Comparison of ENCODE assay signal across 21 cellular contexts in genomic region chr10:98673156-98673765, GRCh38.
A peak's percentile ranks its signal among the peaks of the same experiment; 100 is the strongest.
DNase-seq lines count a peak whose midpoint lies in the region; ATAC-seq and TF ChIP-seq lines count a peak whose summit lies in the region.
"Had no signal": no experiment of that assay in that cellular context is flagged by ENCODE, and none has a peak within 500 bp of the region (broad histone marks: within the 10 kb centered on the region; RNA-seq: fewer than 3 reads in every experiment).

No MANE protein-coding gene starts in this region.

- H2AFZ ChIP-seq in GM23338: no peak overlapping the region
- H2AFZ ChIP-seq: GM23248 had no signal

- ATAC-seq in foreskin keratinocyte: no peak
- no peak for ATAC-seq in stimulated activated memory B cell treated with anti-CD40 and anti-IgM and Interleukin-4, amounts not matched to agents 10 μg/mL and 1 μg/mL and 100 μg/mL, for 72 hours
- no peak for ATAC-seq in GM23338
- ATAC-seq: esophagus mucosa, K562, T-helper 17 cell had no signal

- no peaks in the 10 kb centered on the region for H3K27me3 Mint-ChIP-seq in stimulated activated memory B cell treated with anti-CD40 and anti-IgM and Interleukin-4, amounts not matched to agents 10 μg/mL and 1 μg/mL and 100 μg/mL, for 72 hours
- peaks cover 1% of the 10 kb centered on the region for H3K27me3 Mint-ChIP-seq in GM23338 (ENCODE audit: insufficient read depth, low read depth, poor library complexity)

- H3K79me2 ChIP-seq in GM23338 (replicated peaks; ENCODE audit: insufficient read depth): no peaks in the 10 kb centered on the region

- H3K27ac Mint-ChIP-seq in stimulated activated memory B cell treated with anti-CD40 and anti-IgM and Interleukin-4, amounts not matched to agents 10 μg/mL and 1 μg/mL and 100 μg/mL, for 72 hours: no peak overlapping the region
- no peak overlapping the region for H3K27ac Mint-ChIP-seq in GM23338
- H3K27ac Mint-ChIP-seq: CD4-positive, CD25-positive, alpha-beta regulatory T cell; T-helper 17 cell had no signal

- H3K4me3 ChIP-seq in fibroblast of mammary gland (ENCODE audit: control insufficient read depth, low read depth, low read length) (no peak overlapping the region), GM23338 (no peak overlapping the region)
- H3K4me3 ChIP-seq: GM23248, K562, suprapubic skin had no signal

- H3K36me3 Mint-ChIP-seq in stimulated activated memory B cell treated with anti-CD40 and anti-IgM and Interleukin-4, amounts not matched to agents 10 μg/mL and 1 μg/mL and 100 μg/mL, for 72 hours: no peaks in the 10 kb centered on the region
- peaks cover 14% of the 10 kb centered on the region; the same call in 2 of the 3 replicates for H3K36me3 Mint-ChIP-seq in GM23338 (ENCODE audit: low read depth)
- H3K36me3 Mint-ChIP-seq: CD4-positive, CD25-positive, alpha-beta regulatory T cell had no signal

- H3K27ac ChIP-seq in foreskin keratinocyte: no peak overlapping the region
- no peak overlapping the region for H3K27ac ChIP-seq in GM23338 (ENCODE audit: low read depth)
- H3K27ac ChIP-seq: GM23248, suprapubic skin, VCaP had no signal

- no peaks in the 10 kb centered on the region for H4K20me1 ChIP-seq in GM23338 (replicated peaks; ENCODE audit: insufficient read depth)

- no peaks in the 10 kb centered on the region for H3K4me1 Mint-ChIP-seq in stimulated activated memory B cell treated with anti-CD40 and anti-IgM and Interleukin-4, amounts not matched to agents 10 μg/mL and 1 μg/mL and 100 μg/mL, for 72 hours
- H3K4me1 Mint-ChIP-seq in GM23338: peaks cover 20% of the 10 kb centered on the region
- H3K4me1 Mint-ChIP-seq: CD4-positive, CD25-positive, alpha-beta regulatory T cell had no signal

- H3K36me3 ChIP-seq in GM23338 (ENCODE audit: insufficient read depth): no peaks in the 10 kb centered on the region
- H3K36me3 ChIP-seq: suprapubic skin had no signal

- H3K27me3 ChIP-seq in foreskin keratinocyte (no peaks in the 10 kb centered on the region), GM23338 (ENCODE audit: insufficient read depth) (no peaks in the 10 kb centered on the region)
- H3K27me3 ChIP-seq: suprapubic skin had no signal

- no peak overlapping the region for H3K4me2 ChIP-seq in GM23338

- H3K4me3 Mint-ChIP-seq in stimulated activated memory B cell treated with anti-CD40 and anti-IgM and Interleukin-4, amounts not matched to agents 10 μg/mL and 1 μg/mL and 100 μg/mL, for 72 hours: no peak overlapping the region
- H3K4me3 Mint-ChIP-seq in GM23338: no peak overlapping the region
- H3K4me3 Mint-ChIP-seq: CD4-positive, CD25-positive, alpha-beta regulatory T cell; T-helper 17 cell had no signal

- H3K9me2 ChIP-seq in GM23338 (ENCODE audit: insufficient read depth): no peaks in the 10 kb centered on the region

- no peaks in the 10 kb centered on the region for H3F3A ChIP-seq in GM23338 (replicated peaks; ENCODE audit: low read depth)

- H3K4me1 ChIP-seq in foreskin keratinocyte: no peaks in the 10 kb centered on the region
- peaks cover 28% of the 10 kb centered on the region for H3K4me1 ChIP-seq in GM23338 (ENCODE audit: insufficient read depth)
- H3K4me1 ChIP-seq: suprapubic skin had no signal

- H3K9me3 Mint-ChIP-seq in stimulated activated memory B cell treated with anti-CD40 and anti-IgM and Interleukin-4, amounts not matched to agents 10 μg/mL and 1 μg/mL and 100 μg/mL, for 72 hours: no peaks in the 10 kb centered on the region
- peaks cover 4% of the 10 kb centered on the region; the same call in 2 of the 3 replicates for H3K9me3 Mint-ChIP-seq in GM23338
- H3K9me3 Mint-ChIP-seq: CD4-positive, CD25-positive, alpha-beta regulatory T cell had no signal

- TF ChIP-seq CTCF in fibroblast of mammary gland (conservative IDR thresholded peaks at IDR 0.05; ENCODE audit: control insufficient read depth, insufficient read depth, low read depth, low read length) (no peak), foreskin keratinocyte (conservative IDR thresholded peaks at IDR 0.05) (no peak), GM23338 (conservative IDR thresholded peaks at IDR 0.05; ENCODE audit: low read depth in 2 of 2) (no peak)

- peak; percentile 52 for DNase-seq in COLO668 (lab: John Stamatoyannopoulos, UW; ENCODE audit: unreplicated experiment)
- peak; percentile 8 for DNase-seq in LHCN-M2 (ENCODE audit: low read depth)
- peak; percentile 60 for DNase-seq in NCI-H2196 (lab: John Stamatoyannopoulos, UW; ENCODE audit: unreplicated experiment)
- DNase-seq in fibroblast of mammary gland (ENCODE audit: low read depth): peak; percentile 48
- no peak for DNase-seq in foreskin keratinocyte
- no peak for DNase-seq in medulla oblongata (ENCODE audit: extremely low spot score)
- no peak for DNase-seq in GM23338 (ENCODE audit: low spot score)
- DNase-seq: amniotic stem cell; CD4-positive, CD25-positive, alpha-beta regulatory T cell; EL; GM23248; NCI-H526; OCI-M1; retina; SHP77 treated with DMSO at 0.1 percent for 48 hours; T-helper 17 cell had no signal

TF ChIP-seq in GM23338, 12 proteins besides CTCF, POLR2A, EP300 and RAD21 (continues in another document):
- TF ChIP-seq ZNF462 (CRISPR knock-in tag; IDR thresholded peaks at IDR 0.05): no peak
- no peak for TF ChIP-seq ZNF114 (CRISPR knock-in tag; IDR thresholded peaks at IDR 0.05)
- TF ChIP-seq POLR2AphosphoS5 (IDR thresholded peaks at IDR 0.05; ENCODE audit: low read depth): no peak
- TF ChIP-seq JUNB (IDR thresholded peaks at IDR 0.05; ENCODE audit: unreplicated experiment): no peak
- TF ChIP-seq EZH2phosphoT487 (IDR thresholded peaks at IDR 0.05; ENCODE audit: unreplicated experiment): no peak
- TF ChIP-seq NANOG (IDR thresholded peaks at IDR 0.05; ENCODE audit: borderline replicate concordance): no peak
- no peak for TF ChIP-seq STAT1 (IDR thresholded peaks at IDR 0.05; ENCODE audit: unreplicated experiment)
- no peak for TF ChIP-seq ZNF331 (CRISPR knock-in tag; IDR thresholded peaks at IDR 0.05; ENCODE audit: low read depth)
- no peak for TF ChIP-seq ETS1 (IDR thresholded peaks at IDR 0.05)

Comparison
In these comparisons a context has a peak if more than half of its experiments do, and no peak if none do; other contexts are left out.
1. DNase-seq: peak in COLO668 (single experiment), LHCN-M2 (single experiment), NCI-H2196 (single experiment) and fibroblast of mammary gland (single experiment); none in foreskin keratinocyte (0 of 2), medulla oblongata (single experiment) and GM23338 (single experiment).